9 cellular contexts compared by ENCODE assay signal in the genomic region with DNA sequence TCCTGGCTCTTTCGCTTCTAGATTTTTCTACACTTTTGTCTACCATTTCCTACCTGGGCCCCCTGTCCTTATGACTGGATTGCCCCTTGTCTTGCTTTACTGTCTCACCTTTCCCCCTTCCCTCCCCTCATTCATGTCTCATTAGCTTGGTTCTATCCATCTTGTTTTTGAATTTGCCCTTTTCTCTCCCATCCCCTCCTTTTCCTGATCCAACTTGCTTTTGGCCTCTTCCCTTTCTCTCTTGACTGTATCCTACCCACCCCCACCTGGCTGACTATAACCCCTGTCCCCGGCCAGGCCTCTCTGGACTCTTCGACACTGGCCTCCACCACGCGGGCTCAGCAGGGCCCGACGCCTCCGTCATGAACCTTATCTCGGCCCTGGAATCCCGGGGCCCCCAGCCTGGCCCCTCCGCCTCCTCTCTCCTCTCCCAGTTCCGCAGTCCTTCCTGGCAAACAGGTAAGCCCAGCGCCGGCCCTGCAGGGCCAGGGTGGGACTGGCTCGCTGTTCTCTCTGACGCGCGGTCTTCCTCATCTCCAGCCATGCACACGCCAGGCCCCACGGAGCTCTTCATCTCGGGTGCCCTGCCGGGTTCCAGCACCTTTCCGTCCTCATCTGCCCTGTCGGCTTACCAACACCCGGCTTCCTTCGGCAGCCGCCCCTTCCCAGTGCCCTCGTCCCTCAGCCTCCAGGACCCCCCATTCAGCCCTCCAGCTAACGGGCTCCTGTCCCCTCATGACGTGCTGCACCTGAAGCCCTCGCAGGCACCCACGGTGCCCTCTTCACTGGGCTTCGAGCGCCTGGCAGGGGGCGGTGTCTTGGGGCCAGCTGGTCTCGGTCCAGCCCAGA. TPM values are rescaled to one million over a fixed set of nuclear protein-coding genes. Genes with fewer than 3 reads are reported as not detected.
A peak's percentile ranks its signal among the peaks of the same experiment; 100 is the strongest.
DNase-seq lines count a peak whose midpoint lies in the region; ATAC-seq and TF ChIP-seq lines count a peak whose summit lies in the region.
"Had no signal": no experiment of that assay in that cellular context is flagged by ENCODE, and none has a peak within 500 bp of the region (broad histone marks: within the 10 kb centered on the region; RNA-seq: fewer than 3 reads in every experiment).

No MANE protein-coding gene starts in this region.

- H3K27ac ChIP-seq in right atrium auricular region, result peak overlapping the region; percentile 58 to 95
- H3K27ac ChIP-seq in adrenal gland, result peak overlapping the region in 3 of 5 donors; percentile 21 to 93 (median 54)
- peak overlapping the region; percentile 91 to 96 (median 93) for H3K27ac ChIP-seq in upper lobe of left lung

- TF ChIP-seq CTCF in right atrium auricular region (IDR thresholded peaks at IDR 0.05) (no peak), adrenal gland (IDR thresholded peaks at IDR 0.05) (no peak), upper lobe of left lung (IDR thresholded peaks at IDR 0.05) (no peak)

- no peak overlapping the region for H3K4me3 ChIP-seq in right atrium auricular region
- no peak overlapping the region for H3K4me3 ChIP-seq in adrenal gland
- H3K4me3 ChIP-seq in mucosa of stomach (ENCODE audit: low read length), result no peak overlapping the region
- H3K4me3 ChIP-seq in upper lobe of left lung, result no peak overlapping the region

- intact Hi-C loops in left cardiac atrium (cut with DNase I), result no loop called here
- intact Hi-C loops in adrenal gland (cut with DNase I), result loop anchor here in 1 of 2 donors (5.0 kb wide), 1 partner anchor 38 kb away; no protein-coding TSS in a partner anchor

- DNase-seq in right atrium auricular region (ENCODE audit: low spot score) (no peak), left cardiac atrium (no peak), adrenal gland (no peak), upper lobe of left lung (peak in 1 of 2 donors; percentile 74), dermis blood vessel endothelial cell (no peak), NCI-H2227 (lab: John Stamatoyannopoulos, UW; ENCODE audit: unreplicated experiment) (no peak), foreskin melanocyte (no peak)
- DNase-seq: activated gamma-delta T cell treated with Interleukin-2 at 50 U/mL for 16 hours had no signal

- H3K27me3 ChIP-seq in right atrium auricular region (no peaks in the 10 kb centered on the region), adrenal gland (no peaks in the 10 kb centered on the region), mucosa of stomach (ENCODE audit: control insufficient read depth, insufficient read depth, low read length) (no peaks in the 10 kb centered on the region), upper lobe of left lung (no peaks in the 10 kb centered on the region)

- TF ChIP-seq EP300 in upper lobe of left lung (IDR thresholded peaks at IDR 0.05), result no peak

- TF ChIP-seq POLR2A in adrenal gland (IDR thresholded peaks at IDR 0.05) (no peak), upper lobe of left lung (IDR thresholded peaks at IDR 0.05) (no peak)

- H3K9me3 ChIP-seq in right atrium auricular region (no peaks in the 10 kb centered on the region), adrenal gland (replicated peaks in 1 of 3) (no peaks in the 10 kb centered on the region), mucosa of stomach (ENCODE audit: control insufficient read depth, low read length) (no peaks in the 10 kb centered on the region), upper lobe of left lung (no peaks in the 10 kb centered on the region)

- ATAC-seq in left cardiac atrium, result no peak
- no peak for ATAC-seq in upper lobe of left lung (ENCODE audit: low FRiP score in 2 of 2)

- 85 to 90% (median 87%) methylated on average over 35 to 36 of the region's 36 CpGs for WGBS in adrenal gland, 4 donors
- WGBS in upper lobe of left lung, 2 donors, result 92 to 93% methylated on average over 32 to 36 of the region's 36 CpGs

- H3K36me3 ChIP-seq in right atrium auricular region (peaks cover 56% of the 10 kb centered on the region), adrenal gland (replicated peaks in 1 of 2) (peaks cover 0 to 56% of the 10 kb centered on the region in 2 donors), mucosa of stomach (ENCODE audit: control insufficient read depth, insufficient read depth, low read length) (no peaks in the 10 kb centered on the region), upper lobe of left lung (peaks cover 18 to 57% (median 53%) of the 10 kb centered on the region in 4 donors)

- H3K9ac ChIP-seq in mucosa of stomach (ENCODE audit: low read length), result peak overlapping the region; percentile 59

- H3K4me1 ChIP-seq in right atrium auricular region, result peaks cover 0 to 33% of the 10 kb centered on the region in 2 donors
- peaks cover 9 to 18% of the 10 kb centered on the region in 2 donors for H3K4me1 ChIP-seq in adrenal gland (replicated peaks in 1 of 2)
- peaks cover 20% of the 10 kb centered on the region for H3K4me1 ChIP-seq in mucosa of stomach (ENCODE audit: control insufficient read depth, insufficient read depth, low read length)
- H3K4me1 ChIP-seq in upper lobe of left lung, result peaks cover 16 to 32% (median 26%) of the 10 kb centered on the region in 4 donors

RNA-seq across cellular contexts. Expression of gene PRR12, which starts 3.4 kb away (rescaled TPM):
- total RNA-seq in right atrium auricular region (10 to 100 TPM in 1 of 2 donors, 1 to 10 TPM in 1; 6.6 to 13.3 TPM), left cardiac atrium (10 to 100 TPM; 12.9 to 15.9 TPM), adrenal gland (10 to 100 TPM; 14.3 to 39.3 (median 18.4) TPM), upper lobe of left lung (10 to 100 TPM; 12.6 to 51.9 (median 33.7) TPM), dermis blood vessel endothelial cell (2.4 and 4.8 TPM in 2 replicates)
- polyA plus RNA-seq in adrenal gland, result 10 to 100 TPM in 1 of 3 donors, 1 to 10 TPM in 2; 4.2 to 49.8 (median 9.5) TPM

RNA-seq across cellular contexts. Expression of gene PRRG2, which starts 13.3 kb away (rescaled TPM):
- total RNA-seq in right atrium auricular region (1 to 10 TPM in 1 of 2 donors, under 1 TPM in 1; 0.63 to 2.3 TPM), left cardiac atrium (1 to 10 TPM in 1 of 2 donors, under 1 TPM in 1; 0.68 to 1.1 TPM), adrenal gland (1 to 10 TPM in 2 of 8 donors, under 1 TPM in 4, not detected in 2; 0.75 to 1.2 (median 0.89) TPM), upper lobe of left lung (10 to 100 TPM in 1 of 6 donors, 1 to 10 TPM in 5; 3.8 to 10.0 (median 7.1) TPM), dermis blood vessel endothelial cell (6.1 and 7.5 TPM in 2 replicates)
- 1 to 10 TPM in 1 of 3 donors, under 1 TPM in 2; 0.33 to 1.2 (median 0.71) TPM for polyA plus RNA-seq in adrenal gland

RNA-seq across cellular contexts. Expression of gene NOSIP, which starts 14.0 kb away (rescaled TPM):
- total RNA-seq in right atrium auricular region (10 to 100 TPM; 39.0 to 62.3 TPM), left cardiac atrium (10 to 100 TPM; 43.6 to 48.6 TPM), adrenal gland (10 to 100 TPM; 53.3 to 94.4 (median 60.7) TPM), upper lobe of left lung (10 to 100 TPM; 30.3 to 72.3 (median 57.9) TPM), dermis blood vessel endothelial cell (90.4 and 98.7 TPM in 2 replicates)
- polyA plus RNA-seq in adrenal gland, result 100 to 1,000 TPM in 2 of 3 donors, 10 to 100 TPM in 1; 35.0 to 159 (median 145) TPM

RNA-seq across cellular contexts. Expression of gene RRAS, which starts 45.6 kb away (rescaled TPM):
- total RNA-seq in right atrium auricular region (10 to 100 TPM; 60.9 to 83.5 TPM), left cardiac atrium (10 to 100 TPM; 85.6 to 95.0 TPM), adrenal gland (10 to 100 TPM; 20.4 to 77.9 (median 42.3) TPM), upper lobe of left lung (100 to 1,000 TPM in 3 of 6 donors, 10 to 100 TPM in 3; 81.7 to 160 (median 107) TPM), dermis blood vessel endothelial cell (24.3 and 28.6 TPM in 2 replicates)
- 100 to 1,000 TPM in 2 of 3 donors, 10 to 100 TPM in 1; 21.9 to 180 (median 167) TPM for polyA plus RNA-seq in adrenal gland

RNA-seq across cellular contexts. Expression of gene SCAF1, which starts 47.6 kb away (rescaled TPM):
- total RNA-seq in right atrium auricular region (10 to 100 TPM; 14.3 to 22.3 TPM), left cardiac atrium (10 to 100 TPM; 38.6 to 46.9 TPM), adrenal gland (10 to 100 TPM; 22.7 to 81.3 (median 50.6) TPM), upper lobe of left lung (10 to 100 TPM; 28.6 to 98.5 (median 71.0) TPM), dermis blood vessel endothelial cell (11.9 and 26.5 TPM in 2 replicates)
- polyA plus RNA-seq in adrenal gland, result 10 to 100 TPM in 2 of 3 donors, 1 to 10 TPM in 1; 7.9 to 67.7 (median 27.1) TPM
